In the genomic region with DNA sequence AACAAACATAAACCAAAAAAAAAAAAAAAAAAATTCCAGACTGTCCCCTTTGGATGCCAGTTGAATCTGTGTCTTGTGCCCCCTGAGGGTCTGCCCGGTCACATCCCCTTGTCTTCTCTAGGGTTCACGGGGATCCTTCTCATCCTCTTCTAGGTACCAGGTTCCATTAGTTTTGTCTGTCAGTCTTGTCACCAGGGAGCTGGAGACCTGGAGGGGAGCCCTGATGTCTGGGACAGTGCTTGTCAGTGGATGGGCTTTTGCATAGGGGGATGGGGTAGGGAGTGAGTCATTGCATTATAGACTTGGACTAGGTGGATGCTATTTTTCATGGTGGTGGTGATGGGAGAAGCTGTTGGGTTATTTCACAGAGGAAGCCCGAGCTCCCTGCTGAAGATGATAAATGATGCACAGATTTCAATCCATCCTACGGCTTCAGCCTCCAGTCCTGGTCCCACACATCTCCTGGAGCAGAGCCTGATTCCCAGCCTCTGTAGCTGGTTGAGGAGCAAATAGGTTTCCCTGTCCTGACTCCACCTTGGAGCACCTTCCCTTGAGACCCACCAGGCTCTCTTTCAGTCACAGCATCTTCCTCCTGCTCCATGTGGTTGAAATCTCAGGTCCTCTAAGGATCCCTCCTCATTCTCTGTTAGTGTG, we compare ENCODE assay signal across 19 cellular contexts.
"Had no signal": no experiment of that assay in that cellular context is flagged by ENCODE, and none has a peak within 500 bp of the region (broad histone marks: within the 10 kb centered on the region; RNA-seq: fewer than 3 reads in every experiment).

No MANE protein-coding gene starts in this region.

- H3K4me1 Mint-ChIP-seq: naive thymus-derived CD8-positive, alpha-beta T cell had no signal

- H3K27ac Mint-ChIP-seq: dendritic cell treated with granulocyte-macrophage colony-stimulating factor and Interleukin-4, amounts not matched to agents 40 ng/mL and 50 ng/mL, for 4 days; type B pancreatic cell had no signal

- DNase-seq: esophagus squamous epithelium; foreskin fibroblast; glutamatergic neuron; mammary epithelial cell; mucosa of descending colon; nucleus accumbens; sigmoid colon; small intestine; stimulated activated CD4-positive, alpha-beta T cell treated with anti-CD3 and anti-CD28 coated beads, Interleukin-12 subunit alpha, Interleukin-12 subunit beta, amount 100 ng/mL, for 4 hours; stimulated activated naive CD4-positive, alpha-beta T cell; stomach; substantia nigra; uterus had no signal

- H3K36me3 Mint-ChIP-seq: type B pancreatic cell had no signal

- H3K9me3 ChIP-seq: gastroesophageal sphincter, sigmoid colon, uterus had no signal

- H3K27me3 ChIP-seq: esophagus squamous epithelium, gastroesophageal sphincter, sigmoid colon, stomach, uterus had no signal

- H3K9ac ChIP-seq: parathyroid adenoma had no signal

- H3K4me1 ChIP-seq: parathyroid adenoma, sigmoid colon, uterus had no signal

- H3K4me3 ChIP-seq: esophagus squamous epithelium, gastroesophageal sphincter, mucosa of descending colon, sigmoid colon, stomach, uterus had no signal

- H3K27ac ChIP-seq: esophagus squamous epithelium, gastroesophageal sphincter, parathyroid adenoma, sigmoid colon, stomach, uterus had no signal

- H3K9me3 Mint-ChIP-seq: type B pancreatic cell had no signal

- ATAC-seq: gastroesophageal sphincter; mucosa of descending colon; naive thymus-derived CD8-positive, alpha-beta T cell had no signal

- H2AFZ ChIP-seq: parathyroid adenoma had no signal

- H3K79me2 ChIP-seq: parathyroid adenoma had no signal

- H3K4me3 Mint-ChIP-seq: dendritic cell treated with granulocyte-macrophage colony-stimulating factor and Interleukin-4, amounts not matched to agents 40 ng/mL and 50 ng/mL, for 4 days; naive thymus-derived CD8-positive, alpha-beta T cell; neural crest cell; type B pancreatic cell had no signal

- H3K36me3 ChIP-seq: esophagus squamous epithelium, gastroesophageal sphincter, sigmoid colon, stomach, uterus had no signal
